ENCODE assay signal across 17 cellular contexts in the genomic region with DNA sequence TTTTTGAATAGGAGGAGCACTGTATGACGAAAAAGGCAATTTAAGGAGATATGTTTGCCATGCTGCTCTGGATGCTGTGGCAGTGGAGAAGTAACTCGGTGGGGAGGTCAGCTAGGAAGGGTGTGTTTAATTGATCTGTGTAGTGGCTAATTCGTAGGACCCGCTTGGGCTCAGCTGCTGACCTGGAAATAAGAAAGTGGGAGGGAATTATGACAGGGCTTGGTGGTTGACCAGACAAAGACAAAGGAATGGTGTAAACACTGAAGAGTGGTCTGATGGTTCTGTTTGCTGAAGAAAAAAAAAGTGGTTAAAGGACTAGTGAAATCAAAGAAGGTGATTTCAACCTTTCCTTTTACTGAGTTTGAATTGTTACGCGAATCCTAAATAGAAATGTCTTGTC.
A peak's percentile ranks its signal among the peaks of the same experiment; 100 is the strongest.
DNase-seq lines count a peak whose midpoint lies in the region; ATAC-seq and TF ChIP-seq lines count a peak whose summit lies in the region.
"Had no signal": no experiment of that assay in that cellular context is flagged by ENCODE, and none has a peak within 500 bp of the region (broad histone marks: within the 10 kb centered on the region; RNA-seq: fewer than 3 reads in every experiment).

No MANE protein-coding gene starts in this region.

- H3K27ac ChIP-seq in dorsolateral prefrontal cortex (peak overlapping the region in 57 of 59 donors; percentile 15 to 85 (median 67)), tibial artery (peak overlapping the region; percentile 9 to 65)
- no peak overlapping the region for H3K27ac ChIP-seq in naive thymus-derived CD4-positive, alpha-beta T cell (ENCODE audit: low read depth, low read length)

- TF ChIP-seq CTCF in dorsolateral prefrontal cortex (IDR thresholded peaks at IDR 0.05 in 54 of 56, conservative IDR thresholded peaks at IDR 0.05 in 2 of 56; ENCODE audit: low read depth in 1 of 56, partially characterized antibody in 56 of 56), result no peak
- TF ChIP-seq CTCF in tibial artery (IDR thresholded peaks at IDR 0.05), result no peak
- TF ChIP-seq CTCF in GM13976 (IDR thresholded peaks at IDR 0.05; ENCODE audit: borderline replicate concordance, control extremely low read depth, extremely low read depth, insufficient read depth, missing control alignments), result no peak

- in situ Hi-C loops in GM13976 (cut with MboI; ENCODE audit: low sequenced_read_pairs, unreplicated experiment), result loop anchor here (25.0 kb wide), 1 partner anchor 431 kb away; no protein-coding TSS in a partner anchor

- H3K4me1 Mint-ChIP-seq in activated CD4-positive, alpha-beta T cell treated with anti-CD3 and anti-CD28 coated beads, Interleukin-2, amount 10 ng/mL, durations not matched to agents 7 days and 5 days, result peaks cover 24% of the 10 kb centered on the region
- H3K4me1 Mint-ChIP-seq in naive thymus-derived CD4-positive, alpha-beta T cell, result peaks cover 23 to 56% (median 50%) of the 10 kb centered on the region in 7 donors

- peak overlapping the region in 2 of 59 donors; percentile 3 to 23 for H3K4me3 ChIP-seq in dorsolateral prefrontal cortex
- no peak overlapping the region for H3K4me3 ChIP-seq in naive thymus-derived CD4-positive, alpha-beta T cell (ENCODE audit: low read length)
- H3K4me3 ChIP-seq in tibial artery, result no peak overlapping the region
- H3K4me3 ChIP-seq: BLaER1 treated with 17β-estradiol and CSF1 and Interleukin-3, amounts not matched to agents 10 nM and 100 nM; transverse colon had no signal

- no peak for DNase-seq in activated CD4-positive, alpha-beta T cell treated with anti-CD3 and anti-CD28 coated beads, Interleukin-2, amount 10 ng/mL, durations not matched to agents 7 days and 5 days
- DNase-seq in activated CD4-positive, alpha-beta T cell treated with anti-CD3 and anti-CD28 coated beads, Interleukin-2, amount 50 U/mL, for 48 hours, result no peak
- DNase-seq in dorsolateral prefrontal cortex, result no peak
- DNase-seq in naive thymus-derived CD4-positive, alpha-beta T cell, result no peak
- DNase-seq in tibial artery, result no peak
- no peak for DNase-seq in stimulated activated naive CD4-positive, alpha-beta T cell treated with Interleukin-2 at 50 U/mL for 16 hours (lab: John Stamatoyannopoulos, UW)
- DNase-seq in DMS114 treated with DMSO at 0.1 percent for 48 hours (lab: John Stamatoyannopoulos, UW; ENCODE audit: unreplicated experiment), result no peak
- no peak for DNase-seq in GM13976 (ENCODE audit: low spot score)
- DNase-seq: 8988T; activated CD8-positive, alpha-beta memory T cell treated with anti-CD3 and anti-CD28 coated beads, Interleukin-2, amount 50 U/mL, for 48 hours; activated naive CD4-positive, alpha-beta T cell treated with anti-CD3 and anti-CD28 coated beads, Interleukin-2, amount 50 U/mL, for 16 hours; NCI-H1436 treated with DMSO at 0.1 percent for 48 hours; NCI-H2227 treated with DMSO at 0.1 percent for 48 hours; stimulated activated CD4-positive, alpha-beta T cell treated with anti-CD3 and anti-CD28 coated beads, Interleukin-4, amount 100 ng/mL, for 4 hours; transverse colon had no signal

- H3K4me1 ChIP-seq in naive thymus-derived CD4-positive, alpha-beta T cell (ENCODE audit: control insufficient read depth in 2 of 2, insufficient read depth in 2 of 2, low read length in 2 of 2), result peaks cover 0 to 8% of the 10 kb centered on the region in 2 donors
- peaks cover 0 to 27% (median 25%) of the 10 kb centered on the region in 4 donors for H3K4me1 ChIP-seq in tibial artery

- intact Hi-C loops in dorsolateral prefrontal cortex (cut with DNase I) (loop anchor here in 1 of 2 donors (5.0 kb wide), 1 partner anchor 39 kb away; no protein-coding TSS in a partner anchor), tibial artery (cut with DNase I; ENCODE audit: low total_unique reads) (no loop called here)
- intact Hi-C loops in naive thymus-derived CD4-positive, alpha-beta T cell (cut with micrococcal nuclease), result no loop called here

- H3K27me3 ChIP-seq in dorsolateral prefrontal cortex (no peaks in the 10 kb centered on the region), tibial artery (no peaks in the 10 kb centered on the region)
- H3K27me3 ChIP-seq in naive thymus-derived CD4-positive, alpha-beta T cell (ENCODE audit: control insufficient read depth in 2 of 2, insufficient read depth in 2 of 2, low read length in 2 of 2), result no peaks in the 10 kb centered on the region
- H3K27me3 ChIP-seq: BLaER1 treated with 17β-estradiol and CSF1 and Interleukin-3, amounts not matched to agents 10 nM and 100 nM; transverse colon had no signal

- H3K36me3 ChIP-seq in naive thymus-derived CD4-positive, alpha-beta T cell (ENCODE audit: control insufficient read depth in 2 of 3, insufficient read depth in 3 of 3, low read length in 3 of 3), result peaks cover 21 to 76% (median 37%) of the 10 kb centered on the region in 3 experiments
- H3K36me3 ChIP-seq in tibial artery, result peaks cover 10 to 34% (median 34%) of the 10 kb centered on the region in 3 donors

- H3K4me3 Mint-ChIP-seq in activated CD4-positive, alpha-beta T cell treated with anti-CD3 and anti-CD28 coated beads, Interleukin-2, amount 10 ng/mL, durations not matched to agents 7 days and 5 days, result no peak overlapping the region
- no peak overlapping the region for H3K4me3 Mint-ChIP-seq in naive thymus-derived CD4-positive, alpha-beta T cell
- H3K4me3 Mint-ChIP-seq: T-helper 2 cell treated with Interferon-gamma antibody and Interleukin-4, amounts not matched to agents 5 μg/mL and 100 μg/mL, for 36 hours had no signal

- POLR2A ChIA-PET in activated CD4-positive, alpha-beta T cell treated with anti-CD3 and anti-CD28 coated beads, Interleukin-2, amount 10 ng/mL, durations not matched to agents 7 days and 5 days (lab: Charles Lee), result no interaction called here
- POLR2A ChIA-PET in naive thymus-derived CD4-positive, alpha-beta T cell (lab: Charles Lee), result no interaction called here

- H3K9me3 ChIP-seq in naive thymus-derived CD4-positive, alpha-beta T cell (ENCODE audit: control insufficient read depth in 2 of 3, low read length in 3 of 3), result no peaks in the 10 kb centered on the region
- no peaks in the 10 kb centered on the region for H3K9me3 ChIP-seq in tibial artery
- H3K9me3 ChIP-seq: BLaER1 treated with 17β-estradiol and CSF1 and Interleukin-3, amounts not matched to agents 10 nM and 100 nM; transverse colon had no signal

- peaks cover 74% of the 10 kb centered on the region for H3K36me3 Mint-ChIP-seq in activated CD4-positive, alpha-beta T cell treated with anti-CD3 and anti-CD28 coated beads, Interleukin-2, amount 10 ng/mL, durations not matched to agents 7 days and 5 days (ENCODE audit: low read depth)
- peaks cover 32 to 47% (median 43%) of the 10 kb centered on the region in 5 donors for H3K36me3 Mint-ChIP-seq in naive thymus-derived CD4-positive, alpha-beta T cell

- no peak for ATAC-seq in naive thymus-derived CD4-positive, alpha-beta T cell

- CTCF ChIA-PET in activated CD4-positive, alpha-beta T cell treated with anti-CD3 and anti-CD28 coated beads, Interleukin-2, amount 10 ng/mL, durations not matched to agents 7 days and 5 days (lab: Charles Lee), result no interaction called here
- CTCF ChIA-PET in naive thymus-derived CD4-positive, alpha-beta T cell (lab: Charles Lee), result no interaction called here

- no peaks in the 10 kb centered on the region for H3K27me3 Mint-ChIP-seq in activated CD4-positive, alpha-beta T cell treated with anti-CD3 and anti-CD28 coated beads, Interleukin-2, amount 10 ng/mL, durations not matched to agents 7 days and 5 days
- no peaks in the 10 kb centered on the region for H3K27me3 Mint-ChIP-seq in naive thymus-derived CD4-positive, alpha-beta T cell

- no peaks in the 10 kb centered on the region for H3K9me3 Mint-ChIP-seq in activated CD4-positive, alpha-beta T cell treated with anti-CD3 and anti-CD28 coated beads, Interleukin-2, amount 10 ng/mL, durations not matched to agents 7 days and 5 days
- H3K9me3 Mint-ChIP-seq in naive thymus-derived CD4-positive, alpha-beta T cell, result no peaks in the 10 kb centered on the region
- H3K9me3 Mint-ChIP-seq: T-helper 2 cell treated with Interferon-gamma antibody and Interleukin-4, amounts not matched to agents 5 μg/mL and 100 μg/mL, for 36 hours had no signal

- peak overlapping the region; percentile 62 for H3K27ac Mint-ChIP-seq in activated CD4-positive, alpha-beta T cell treated with anti-CD3 and anti-CD28 coated beads, Interleukin-2, amount 10 ng/mL, durations not matched to agents 7 days and 5 days
- H3K27ac Mint-ChIP-seq in naive thymus-derived CD4-positive, alpha-beta T cell, result peak overlapping the region in 8 of 9 donors; percentile 2 to 81 (median 40)
- H3K27ac Mint-ChIP-seq: T-helper 2 cell treated with Interferon-gamma antibody and Interleukin-4, amounts not matched to agents 5 μg/mL and 100 μg/mL, for 36 hours had no signal
